ENCODE assay signal across 12 cellular contexts in genomic region chr17:70329751-70330150, GRCh38.
"Had no signal": no experiment of that assay in that cellular context is flagged by ENCODE, and none has a peak within 500 bp of the region (broad histone marks: within the 10 kb centered on the region; RNA-seq: fewer than 3 reads in every experiment).

No MANE protein-coding gene starts in this region.

- ATAC-seq: left colon; right cardiac atrium; stimulated activated effector memory CD8-positive, alpha-beta T cell treated with anti-CD3 and anti-CD28 coated beads, Interleukin-12 subunit alpha, Interleukin-12 subunit beta, amount 100 ng/mL, for 72 hours had no signal

- DNase-seq: activated CD4-positive, alpha-beta T cell treated with anti-CD3 and anti-CD28 coated beads, Interleukin-2, amount 50 U/mL, for 1 hour; activated gamma-delta T cell; activated naive CD8-positive, alpha-beta T cell treated with anti-CD3 and anti-CD28 coated beads for 36 hours; activated T-cell treated with anti-CD3 and anti-CD28 coated beads, Interleukin-2, amount 50 U/mL, for 48 hours; brain microvascular endothelial cell; cerebellar nuclear complex; head of caudate nucleus; left colon; naive B cell; right cardiac atrium; tibial artery had no signal
